Comparison of ENCODE assay signal across 1 cellular context in genomic region chr22:19855504-19856409, GRCh38.
TF ChIP-seq lines count a peak whose summit lies in the region.

No MANE protein-coding gene starts in this region.

TF ChIP-seq in HepG2, 621 proteins besides CTCF, POLR2A, EP300 and RAD21 (continued from another document and continues in another):
- TF ChIP-seq ZNF468 (CRISPR knock-in tag; IDR thresholded peaks at IDR 0.05), result no peak
- no peak for TF ChIP-seq EED (CRISPR knock-in tag; IDR thresholded peaks at IDR 0.05)
- TF ChIP-seq ZBTB14 (CRISPR knock-in tag; IDR thresholded peaks at IDR 0.05), result no peak; the same call in none of the 2 replicates
- TF ChIP-seq PBX2 (CRISPR knock-in tag; IDR thresholded peaks at IDR 0.05), result no peak
- no peak for TF ChIP-seq KDM5B (CRISPR knock-in tag; IDR thresholded peaks at IDR 0.05; ENCODE audit: borderline replicate concordance)
- no peak for TF ChIP-seq CBFB (CRISPR knock-in tag; IDR thresholded peaks at IDR 0.05)
- no peak for TF ChIP-seq NFIB (CRISPR knock-in tag; IDR thresholded peaks at IDR 0.05; ENCODE audit: borderline replicate concordance)
- peak; percentile 48; the same call in 1 of the 2 replicates for TF ChIP-seq TMF1 (CRISPR knock-in tag; IDR thresholded peaks at IDR 0.05; ENCODE audit: low read depth)
- peak; percentile 29; the same call in 1 of the 2 replicates for TF ChIP-seq ZFX (CRISPR knock-in tag; IDR thresholded peaks at IDR 0.05; ENCODE audit: low read depth)
- TF ChIP-seq BRD4 (CRISPR knock-in tag; IDR thresholded peaks at IDR 0.05), result no peak
- no peak; the same call in 1 of the 2 replicates for TF ChIP-seq HNF1B (CRISPR knock-in tag; IDR thresholded peaks at IDR 0.05)
- TF ChIP-seq TAF15 (IDR thresholded peaks at IDR 0.05; ENCODE audit: low read depth, low read length, poor library complexity, severe bottlenecking), result no peak
- TF ChIP-seq AHR (CRISPR knock-in tag; IDR thresholded peaks at IDR 0.05), result peak; percentile 33; the same call in 1 of the 2 replicates
- TF ChIP-seq ZKSCAN1 (IDR thresholded peaks at IDR 0.05; ENCODE audit: low read length), result no peak
- 0 out of 2 replicates have a peak, but pooled peaks have one; percentile 28 for TF ChIP-seq SP4 (CRISPR knock-in tag; IDR thresholded peaks at IDR 0.05)
- TF ChIP-seq KDM6A (CRISPR knock-in tag; IDR thresholded peaks at IDR 0.05; ENCODE audit: low read depth), result peak; percentile 55; the same call in 1 of the 2 replicates
- 0 out of 4 replicates have a peak, but pooled peaks of 1 of the 2 experiments have one; percentile 8 for TF ChIP-seq NR2F1 (CRISPR knock-in tag; IDR thresholded peaks at IDR 0.05)
- peak; percentile 75; the same call in 1 of the 2 replicates for TF ChIP-seq RXRB (CRISPR knock-in tag; IDR thresholded peaks at IDR 0.05; ENCODE audit: borderline replicate concordance)
- no peak for TF ChIP-seq ZBTB10 (CRISPR knock-in tag; IDR thresholded peaks at IDR 0.05; ENCODE audit: borderline replicate concordance)
- peak; percentile 75 for TF ChIP-seq MED1 (CRISPR knock-in tag; IDR thresholded peaks at IDR 0.05)
- no peak for TF ChIP-seq NONO (IDR thresholded peaks at IDR 0.05)
- no peak for TF ChIP-seq NONO (CRISPR knock-in tag; conservative IDR thresholded peaks at IDR 0.05)
- TF ChIP-seq EZH2 (conservative IDR thresholded peaks at IDR 0.05; ENCODE audit: low read depth, low read length), result no peak
- TF ChIP-seq THAP8 (CRISPR knock-in tag; IDR thresholded peaks at IDR 0.05; ENCODE audit: borderline replicate concordance), result no peak
- no peak for TF ChIP-seq ZHX1 (CRISPR knock-in tag; IDR thresholded peaks at IDR 0.05; ENCODE audit: low read depth)
- peak; percentile 60; the same call in 1 of the 2 replicates for TF ChIP-seq FLYWCH1 (CRISPR knock-in tag; IDR thresholded peaks at IDR 0.05)
- TF ChIP-seq GTF3A (CRISPR knock-in tag; conservative IDR thresholded peaks at IDR 0.05), result no peak
- TF ChIP-seq ZNF740 (CRISPR knock-in tag; IDR thresholded peaks at IDR 0.05), result no peak
- no peak for TF ChIP-seq NFATC3 (CRISPR knock-in tag; IDR thresholded peaks at IDR 0.05)
- TF ChIP-seq FOXJ3 (CRISPR knock-in tag; IDR thresholded peaks at IDR 0.05; ENCODE audit: borderline replicate concordance), result no peak
- no peak; the same call in 1 of the 2 replicates for TF ChIP-seq GATAD1 (CRISPR knock-in tag; IDR thresholded peaks at IDR 0.05)
- TF ChIP-seq ZSCAN29 (CRISPR knock-in tag; conservative IDR thresholded peaks at IDR 0.05), result no peak
- no peak for TF ChIP-seq KDM3A (CRISPR knock-in tag; IDR thresholded peaks at IDR 0.05; ENCODE audit: low read depth)
- TF ChIP-seq SNAPC4 (CRISPR knock-in tag; IDR thresholded peaks at IDR 0.05), result no peak
- TF ChIP-seq RFXANK (CRISPR knock-in tag; IDR thresholded peaks at IDR 0.05), result peak; percentile 65; the same call in 1 of the 2 replicates
- peak; percentile 53; the same call in 1 of the 2 replicates for TF ChIP-seq PATZ1 (CRISPR knock-in tag; IDR thresholded peaks at IDR 0.05)
- no peak for TF ChIP-seq KMT2B (CRISPR knock-in tag; IDR thresholded peaks at IDR 0.05)
- TF ChIP-seq MIXL1 (CRISPR knock-in tag; IDR thresholded peaks at IDR 0.05), result no peak
- TF ChIP-seq ZNF766 (CRISPR knock-in tag; IDR thresholded peaks at IDR 0.05; ENCODE audit: borderline replicate concordance), result peak; percentile 22; the same call in 1 of the 2 replicates
- TF ChIP-seq GATAD2A (CRISPR knock-in tag; IDR thresholded peaks at IDR 0.05), result peak; percentile 72
- peak; percentile 52; the same call in 1 of the 2 replicates for TF ChIP-seq GFI1 (CRISPR knock-in tag; IDR thresholded peaks at IDR 0.05; ENCODE audit: borderline replicate concordance)
- TF ChIP-seq ZFY (CRISPR knock-in tag; IDR thresholded peaks at IDR 0.05), result peak; percentile 15; the same call in 1 of the 2 replicates
- TF ChIP-seq ZNF652 (CRISPR knock-in tag; IDR thresholded peaks at IDR 0.05; ENCODE audit: borderline replicate concordance, low read depth), result peak; percentile 34; the same call in 1 of the 2 replicates
- no peak for TF ChIP-seq ZNF234 (CRISPR knock-in tag; conservative IDR thresholded peaks at IDR 0.05)
- no peak for TF ChIP-seq GLMP (CRISPR knock-in tag; IDR thresholded peaks at IDR 0.05; ENCODE audit: borderline replicate concordance)
- TF ChIP-seq SMAD1 (CRISPR knock-in tag; IDR thresholded peaks at IDR 0.05; ENCODE audit: borderline replicate concordance, low read depth), result no peak
- no peak for TF ChIP-seq SAFB2 (CRISPR knock-in tag; IDR thresholded peaks at IDR 0.05; ENCODE audit: borderline replicate concordance, low read depth)
